In the genomic region with DNA sequence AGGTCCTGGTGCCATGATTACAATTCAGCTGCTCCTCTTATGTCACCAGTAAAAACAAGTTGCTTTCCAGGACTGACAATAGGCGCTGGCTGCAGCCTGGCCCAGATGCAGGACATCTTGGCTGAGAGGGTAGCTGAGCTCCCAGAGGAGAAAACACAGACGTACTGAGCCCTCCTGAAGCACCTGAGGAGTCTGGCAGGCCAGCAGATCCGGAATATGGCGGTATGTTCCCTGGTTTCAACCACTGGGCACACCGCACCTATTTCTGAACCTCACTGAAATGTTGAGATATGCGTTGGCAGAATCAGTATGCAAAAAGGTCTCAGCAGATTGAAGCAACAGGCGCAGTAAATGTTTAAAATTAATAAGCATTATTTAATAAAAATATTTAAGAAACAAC, we compare ENCODE assay signal across 1 cellular context.
TF ChIP-seq lines count a peak whose summit lies in the region.

No MANE protein-coding gene starts in this region.

TF ChIP-seq in H1, 55 proteins besides CTCF, POLR2A, EP300 and RAD21 (continued from another document):
- TF ChIP-seq, protein P1, sequence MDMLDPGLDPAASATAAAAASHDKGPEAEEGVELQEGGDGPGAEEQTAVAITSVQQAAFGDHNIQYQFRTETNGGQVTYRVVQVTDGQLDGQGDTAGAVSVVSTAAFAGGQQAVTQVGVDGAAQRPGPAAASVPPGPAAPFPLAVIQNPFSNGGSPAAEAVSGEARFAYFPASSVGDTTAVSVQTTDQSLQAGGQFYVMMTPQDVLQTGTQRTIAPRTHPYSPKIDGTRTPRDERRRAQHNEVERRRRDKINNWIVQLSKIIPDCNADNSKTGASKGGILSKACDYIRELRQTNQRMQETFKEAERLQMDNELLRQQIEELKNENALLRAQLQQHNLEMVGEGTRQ (IDR thresholded peaks at IDR 0.05; ENCODE audit: low read length): no peak
- TF ChIP-seq RFX5 (IDR thresholded peaks at IDR 0.05; ENCODE audit: borderline replicate concordance, low read depth, low read length) (no peak), TEAD4 (IDR thresholded peaks at IDR 0.05; ENCODE audit: low read depth, low read length) (no peak), TBP (IDR thresholded peaks at IDR 0.05; ENCODE audit: low read depth, low read length) (no peak)
- TF ChIP-seq, protein P2, sequence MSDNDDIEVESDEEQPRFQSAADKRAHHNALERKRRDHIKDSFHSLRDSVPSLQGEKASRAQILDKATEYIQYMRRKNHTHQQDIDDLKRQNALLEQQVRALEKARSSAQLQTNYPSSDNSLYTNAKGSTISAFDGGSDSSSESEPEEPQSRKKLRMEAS (IDR thresholded peaks at IDR 0.05): no peak
